ENCODE assay signal across 19 cellular contexts in the genomic region with DNA sequence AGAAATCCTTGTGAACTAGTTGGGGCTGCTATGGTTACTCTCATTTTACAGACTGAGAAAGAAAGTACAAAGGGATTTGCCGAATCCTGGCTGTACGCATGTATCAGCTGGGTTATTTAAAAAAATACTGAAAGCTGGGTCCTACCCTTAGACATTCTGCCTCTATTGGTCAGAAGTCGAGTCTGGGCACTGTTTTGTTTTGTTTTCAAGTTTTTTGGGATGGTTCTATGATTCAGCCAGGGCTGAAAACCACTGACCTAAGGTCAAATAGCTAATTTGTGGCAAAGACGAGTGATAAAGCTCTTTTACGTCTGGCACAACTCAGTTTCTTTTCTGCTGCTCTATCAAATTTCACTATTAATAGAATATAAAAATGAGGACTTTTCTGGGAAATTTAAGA. TPM values are rescaled to one million over a fixed set of nuclear protein-coding genes. Genes with fewer than 3 reads are reported as not detected.
DNase-seq lines count a peak whose midpoint lies in the region; ATAC-seq and TF ChIP-seq lines count a peak whose summit lies in the region.
"Had no signal": no experiment of that assay in that cellular context is flagged by ENCODE, and none has a peak within 500 bp of the region (broad histone marks: within the 10 kb centered on the region; RNA-seq: fewer than 3 reads in every experiment).

No MANE protein-coding gene starts in this region.

- H3K27ac ChIP-seq in left ventricle myocardium inferior (replicated peaks) (peak overlapping the region; percentile 56), ascending aorta (no peak overlapping the region), tibial artery (peak overlapping the region in 1 of 2 donors; percentile 11), dorsolateral prefrontal cortex (no peak overlapping the region)
- H3K27ac ChIP-seq: WERI-Rb-1 had no signal

- H3K27me3 ChIP-seq in left ventricle myocardium inferior (ENCODE audit: low read depth), result no peaks in the 10 kb centered on the region
- no peaks in the 10 kb centered on the region for H3K27me3 ChIP-seq in ascending aorta
- no peaks in the 10 kb centered on the region for H3K27me3 ChIP-seq in tibial artery
- H3K27me3 ChIP-seq in dorsolateral prefrontal cortex, result no peaks in the 10 kb centered on the region
- H3K27me3 ChIP-seq: uterus had no signal

- H3K9me3 ChIP-seq in left ventricle myocardium inferior (replicated peaks) (no peaks in the 10 kb centered on the region), ascending aorta (no peaks in the 10 kb centered on the region), tibial artery (no peaks in the 10 kb centered on the region)
- H3K9me3 ChIP-seq: uterus had no signal

- peaks cover 12% of the 10 kb centered on the region for H3K27me3 Mint-ChIP-seq in activated T-cell treated with anti-CD3 and anti-CD28 coated beads, Interleukin-2, amount 50 U/mL, for 24 hours

- peaks cover 80% of the 10 kb centered on the region for H3K4me1 ChIP-seq in left ventricle myocardium inferior
- H3K4me1 ChIP-seq in ascending aorta, result peaks cover 0 to 5% of the 10 kb centered on the region in 2 donors
- peaks cover 0 to 10% (median 0%) of the 10 kb centered on the region in 4 donors for H3K4me1 ChIP-seq in tibial artery
- H3K4me1 ChIP-seq: uterus had no signal

- H3K4me1 Mint-ChIP-seq in activated T-cell treated with anti-CD3 and anti-CD28 coated beads, Interleukin-2, amount 50 U/mL, for 24 hours (ENCODE audit: low read depth), result no peaks in the 10 kb centered on the region
- H3K4me1 Mint-ChIP-seq: activated naive CD8-positive, alpha-beta T cell treated with anti-CD3 and anti-CD28 coated beads, Interleukin-2, amount 50 U/mL, for 24 hours had no signal

- ATAC-seq in Right ventricle myocardium superior (ENCODE audit: poor library complexity) (no peak), HG03571 (IDR thresholded peaks at IDR 0.05; ENCODE audit: unreplicated experiment) (no peak)
- ATAC-seq: activated CD8-positive, alpha-beta T cell treated with anti-CD3 and anti-CD28 coated beads, Interleukin-2, amount 10 ng/mL, durations not matched to agents 7 days and 5 days; activated naive CD8-positive, alpha-beta T cell treated with anti-CD3 and anti-CD28 coated beads, Interleukin-2, amount 50 U/mL, for 24 hours; activated T-cell treated with anti-CD3 and anti-CD28 coated beads, Interleukin-2, amount 50 U/mL, for 72 hours; CD8-positive, alpha-beta T cell had no signal

- H3K9me3 Mint-ChIP-seq in activated T-cell treated with anti-CD3 and anti-CD28 coated beads, Interleukin-2, amount 50 U/mL, for 24 hours, result no peaks in the 10 kb centered on the region
- H3K9me3 Mint-ChIP-seq: activated naive CD8-positive, alpha-beta T cell treated with anti-CD3 and anti-CD28 coated beads, Interleukin-2, amount 50 U/mL, for 24 hours; CD8-positive, alpha-beta T cell; T-helper 1 cell treated with Interleukin-12 subunit alpha and Interleukin-12 subunit beta and Interleukin-4 antibody, amounts not matched to agents 30 μg/mL and 1 μg/mL, for 36 hours had no signal

- peak overlapping the region; percentile 17 for H3K4me3 ChIP-seq in left ventricle myocardium inferior
- peak overlapping the region; percentile 8 to 30 for H3K4me3 ChIP-seq in ascending aorta
- H3K4me3 ChIP-seq in tibial artery, result peak overlapping the region; percentile 3 to 19
- H3K4me3 ChIP-seq in dorsolateral prefrontal cortex, result peak overlapping the region in 7 of 59 donors; percentile 2 to 23 (median 5)
- H3K4me3 ChIP-seq: uterus had no signal

- DNase-seq in left ventricle myocardium inferior (no peak), Right ventricle myocardium superior (no peak), ascending aorta (ENCODE audit: low spot score in 2 of 2) (no peak), kidney tubule cell (ENCODE audit: low spot score) (peak; percentile 20), tibial artery (no peak), dorsolateral prefrontal cortex (no peak)
- DNase-seq in activated T-cell treated with anti-CD3 and anti-CD28 coated beads, Interleukin-2, amount 50 U/mL, for 24 hours, result no peak
- DNase-seq: activated CD8-positive, alpha-beta T cell treated with anti-CD3 and anti-CD28 coated beads, Interleukin-2, amount 10 ng/mL, durations not matched to agents 7 days and 5 days; activated naive CD8-positive, alpha-beta T cell treated with anti-CD3 and anti-CD28 coated beads, Interleukin-2, amount 50 U/mL, for 24 hours; activated T-cell treated with anti-CD3 and anti-CD28 coated beads, Interleukin-2, amount 50 U/mL, for 72 hours; CD8-positive, alpha-beta T cell; DND-41; NCI-H446; SHP77; uterus had no signal

- H3K27ac Mint-ChIP-seq in activated T-cell treated with anti-CD3 and anti-CD28 coated beads, Interleukin-2, amount 50 U/mL, for 24 hours, result no peak overlapping the region
- H3K27ac Mint-ChIP-seq: activated CD8-positive, alpha-beta T cell treated with anti-CD3 and anti-CD28 coated beads, Interleukin-2, amount 10 ng/mL, durations not matched to agents 7 days and 5 days; activated naive CD8-positive, alpha-beta T cell treated with anti-CD3 and anti-CD28 coated beads, Interleukin-2, amount 50 U/mL, for 24 hours; activated T-cell treated with anti-CD3 and anti-CD28 coated beads, Interleukin-2, amount 50 U/mL, for 72 hours; CD8-positive, alpha-beta T cell; T-helper 1 cell treated with Interleukin-12 subunit alpha and Interleukin-12 subunit beta and Interleukin-4 antibody, amounts not matched to agents 30 μg/mL and 1 μg/mL, for 36 hours had no signal

- intact Hi-C loops in left ventricle myocardium inferior (cut with micrococcal nuclease) (no loop called here), Right ventricle myocardium superior (cut with DNase I) (loop anchor here (10.0 kb wide), 1 partner anchor 87 kb away; no protein-coding TSS in a partner anchor), ascending aorta (cut with DNase I) (no loop called here), tibial artery (cut with DNase I; ENCODE audit: low total_unique reads) (loop anchor here (10.0 kb wide), 2 partner anchors 57 to 173 kb away; no protein-coding TSS in a partner anchor), dorsolateral prefrontal cortex (cut with DNase I) (no loop called here)

- H3K4me3 Mint-ChIP-seq in activated T-cell treated with anti-CD3 and anti-CD28 coated beads, Interleukin-2, amount 50 U/mL, for 24 hours, result no peak overlapping the region
- H3K4me3 Mint-ChIP-seq: activated CD8-positive, alpha-beta T cell treated with anti-CD3 and anti-CD28 coated beads, Interleukin-2, amount 10 ng/mL, durations not matched to agents 7 days and 5 days; activated naive CD8-positive, alpha-beta T cell treated with anti-CD3 and anti-CD28 coated beads, Interleukin-2, amount 50 U/mL, for 24 hours; activated T-cell treated with anti-CD3 and anti-CD28 coated beads, Interleukin-2, amount 50 U/mL, for 72 hours; CD8-positive, alpha-beta T cell; T-helper 1 cell treated with Interleukin-12 subunit alpha and Interleukin-12 subunit beta and Interleukin-4 antibody, amounts not matched to agents 30 μg/mL and 1 μg/mL, for 36 hours had no signal

- TF ChIP-seq CTCF in left ventricle myocardium inferior (IDR thresholded peaks at IDR 0.05; ENCODE audit: borderline replicate concordance), result no peak
- TF ChIP-seq CTCF in ascending aorta (IDR thresholded peaks at IDR 0.05), result no peak
- no peak for TF ChIP-seq CTCF in tibial artery (IDR thresholded peaks at IDR 0.05)
- no peak for TF ChIP-seq CTCF in dorsolateral prefrontal cortex (IDR thresholded peaks at IDR 0.05 in 54 of 56, conservative IDR thresholded peaks at IDR 0.05 in 2 of 56; ENCODE audit: low read depth in 1 of 56, partially characterized antibody in 56 of 56)

- no peaks in the 10 kb centered on the region for H3K36me3 ChIP-seq in left ventricle myocardium inferior
- H3K36me3 ChIP-seq in ascending aorta, result no peaks in the 10 kb centered on the region
- H3K36me3 ChIP-seq in tibial artery, result no peaks in the 10 kb centered on the region
- H3K36me3 ChIP-seq: uterus, WERI-Rb-1 had no signal

- H3K36me3 Mint-ChIP-seq in activated T-cell treated with anti-CD3 and anti-CD28 coated beads, Interleukin-2, amount 50 U/mL, for 24 hours (ENCODE audit: low read depth), result no peaks in the 10 kb centered on the region
- H3K36me3 Mint-ChIP-seq: CD8-positive, alpha-beta T cell had no signal

RNA-seq across cellular contexts. Expression of a gene that starts 6.0 kb away (rescaled TPM):
- total RNA-seq in left ventricle myocardium inferior (990 TPM), Right ventricle myocardium superior (958 TPM), ascending aorta (5.6 TPM), dorsolateral prefrontal cortex (100 to 1,000 TPM in 118 of 120 experiments, 10 to 100 TPM in 2; 74.5 to 294 (median 219) TPM)
- total RNA-seq: A673; CD8-positive, alpha-beta T cell had no signal

Comparison
In these comparisons a context has a peak if more than half of its experiments do, and no peak if none do; other contexts are left out.
1. intact Hi-C loops: an anchor here in Right ventricle myocardium superior (10.0 kb wide) and tibial artery (10.0 kb wide); none called in left ventricle myocardium inferior, ascending aorta and dorsolateral prefrontal cortex.
2. RNA of a gene that starts 6.0 kb away (total RNA-seq): 990 TPM in left ventricle myocardium inferior (single experiment), 958 TPM in Right ventricle myocardium superior (single experiment) and 74.5 to 294 TPM in dorsolateral prefrontal cortex; 5.6 TPM in ascending aorta (single experiment); every median in the first group is over 10 times any median in the second.